Comparison of ENCODE assay signal across 16 cellular contexts in genomic region chr5:150505041-150505511, GRCh38. TPM values are rescaled to one million over a fixed set of nuclear protein-coding genes. Genes with fewer than 3 reads are reported as not detected.
DNase-seq lines count a peak whose midpoint lies in the region; ATAC-seq and TF ChIP-seq lines count a peak whose summit lies in the region.
"Had no signal": no experiment of that assay in that cellular context is flagged by ENCODE, and none has a peak within 500 bp of the region (broad histone marks: within the 10 kb centered on the region; RNA-seq: fewer than 3 reads in every experiment).

No MANE protein-coding gene starts in this region.

- no peak for TF ChIP-seq EP300 in tibial nerve (IDR thresholded peaks at IDR 0.05)

- POLR2A ChIA-PET in RWPE1 (lab: Yijun Ruan, JAX; ENCODE audit: low non-redundant PET), result no interaction called here

- TF ChIP-seq POLR2A in tibial nerve (IDR thresholded peaks at IDR 0.05), result no peak

- TF ChIP-seq CTCF in RWPE1 (conservative IDR thresholded peaks at IDR 0.05; ENCODE audit: low read depth) (no peak), dorsolateral prefrontal cortex (IDR thresholded peaks at IDR 0.05 in 54 of 56, conservative IDR thresholded peaks at IDR 0.05 in 2 of 56; ENCODE audit: low read depth in 1 of 56, partially characterized antibody in 56 of 56) (no peak), tibial nerve (IDR thresholded peaks at IDR 0.05) (no peak)

- H3K4me3 ChIP-seq in dorsolateral prefrontal cortex (peak overlapping the region in 1 of 59 donors; percentile 5), tibial nerve (no peak overlapping the region)
- H3K4me3 ChIP-seq: BLaER1 treated with 17β-estradiol and CSF1 and Interleukin-3, amounts not matched to agents 10 nM and 100 nM; cardiac muscle cell had no signal

- peaks cover 3 to 100% (median 92%) of the 10 kb centered on the region in 4 donors for H3K4me1 ChIP-seq in tibial nerve

- intact Hi-C loops in dorsolateral prefrontal cortex (cut with DNase I), result no loop called here

- peak overlapping the region; percentile 97 for H3K27ac ChIP-seq in RWPE1
- peak overlapping the region; percentile 14 to 100 (median 99) for H3K27ac ChIP-seq in dorsolateral prefrontal cortex
- peak overlapping the region; percentile 55 to 91 (median 72) for H3K27ac ChIP-seq in tibial nerve
- H3K27ac ChIP-seq: BLaER1 treated with 17β-estradiol and CSF1 and Interleukin-3, amounts not matched to agents 10 nM and 100 nM; cardiac muscle cell; KMS-11 had no signal

- no peaks in the 10 kb centered on the region for H3K9me3 ChIP-seq in tibial nerve
- H3K9me3 ChIP-seq: BLaER1 treated with 17β-estradiol and CSF1 and Interleukin-3, amounts not matched to agents 10 nM and 100 nM had no signal

- H3K27me3 ChIP-seq in dorsolateral prefrontal cortex, result no peaks in the 10 kb centered on the region
- no peaks in the 10 kb centered on the region for H3K27me3 ChIP-seq in tibial nerve
- H3K27me3 ChIP-seq: BLaER1 treated with 17β-estradiol and CSF1 and Interleukin-3, amounts not matched to agents 10 nM and 100 nM; cardiac muscle cell had no signal

- DNase-seq in RWPE1 (ENCODE audit: low spot score), result no peak
- no peak for DNase-seq in dorsolateral prefrontal cortex
- DNase-seq in myocyte (ENCODE audit: low read depth), result peak; percentile 97
- DNase-seq in tibial nerve (ENCODE audit: low spot score in 2 of 2), result no peak
- no peak for DNase-seq in NCI-H1105 (lab: John Stamatoyannopoulos, UW)
- DNase-seq in T-helper 2 cell, result no peak
- DNase-seq: activated gamma-delta T cell; H9; NCI-H1694 treated with DMSO at 0.1 percent for 48 hours; NCI-H526; stimulated activated CD4-positive, alpha-beta T cell treated with anti-CD3 and anti-CD28 coated beads, Interleukin-4, amount 100 ng/mL, for 1 hour had no signal

- CTCF ChIA-PET in RWPE1 (lab: Yijun Ruan, JAX), result interaction anchor here (0.8 to 0.9 kb wide), 2 partner anchors 55 to 154 kb away, joined by 3 to 4 read pairs; no protein-coding TSS in a partner anchor

- WGBS in tibial nerve, 2 donors, result 35 to 63% methylated on average over 8 of the region's 8 CpGs

- ATAC-seq in GM18870 (IDR thresholded peaks at IDR 0.05; ENCODE audit: unreplicated experiment) (no peak), GM19463 (IDR thresholded peaks at IDR 0.05; ENCODE audit: unreplicated experiment) (no peak)

- H3K36me3 ChIP-seq in tibial nerve, result no peaks in the 10 kb centered on the region
- H3K36me3 ChIP-seq: cardiac muscle cell had no signal

RNA-seq across cellular contexts. Expression of gene NDST1, which starts 2.9 kb away (rescaled TPM):
- total RNA-seq in dorsolateral prefrontal cortex (100 to 1,000 TPM in 43 of 120 experiments, 10 to 100 TPM in 77; 64.3 to 163 (median 92.5) TPM), myocyte (73.7 and 105 TPM in 2 replicates), tibial nerve (100 to 1,000 TPM in 2 of 4 donors, 10 to 100 TPM in 2; 53.2 to 137 (median 104) TPM)
- 353 TPM for polyA plus RNA-seq in myocyte (2012)

RNA-seq across cellular contexts. Expression of gene RPS14, which starts 55.5 kb away (rescaled TPM):
- total RNA-seq in dorsolateral prefrontal cortex, result 100 to 1,000 TPM; 441 to 866 (median 635) TPM
- total RNA-seq in myocyte, result 1,461 and 1,734 TPM in 2 replicates
- 2,827 TPM for polyA plus RNA-seq in myocyte (2012)
- total RNA-seq in tibial nerve, result 1,000 to 10,000 TPM; 2,328 to 3,623 (median 2,710) TPM
